ENCODE assay signal across 8 cellular contexts in the genomic region with DNA sequence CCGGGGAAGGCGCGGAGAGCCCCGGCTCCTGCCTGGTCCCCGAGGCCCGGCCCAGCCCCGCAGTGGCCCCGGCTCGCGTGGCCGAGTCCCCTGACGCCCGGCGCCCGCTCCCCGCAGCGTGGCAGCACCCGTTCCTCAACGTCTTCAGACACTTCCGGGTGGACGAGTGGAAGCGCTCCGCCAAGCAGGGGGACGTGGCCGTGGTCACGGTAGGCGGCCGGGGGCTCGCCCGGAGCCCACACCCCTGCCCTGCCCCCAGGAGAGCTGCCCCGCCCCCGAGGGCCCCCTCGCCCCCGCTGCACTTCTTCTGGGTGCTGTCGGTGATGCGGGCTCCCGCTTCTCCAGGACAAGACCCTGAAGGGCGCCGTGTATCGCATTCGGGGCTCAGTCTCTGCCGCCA. TPM values are rescaled to one million over a fixed set of nuclear protein-coding genes. Genes with fewer than 3 reads are reported as not detected.
DNase-seq lines count a peak whose midpoint lies in the region; ATAC-seq, FAIRE-seq and TF ChIP-seq lines count a peak whose summit lies in the region.

No MANE protein-coding gene starts in this region.

- no peak for TF ChIP-seq CTCF in cardiac muscle cell (IDR thresholded peaks at IDR 0.05; ENCODE audit: low read depth, low read length)
- TF ChIP-seq CTCF in astrocyte (IDR thresholded peaks at IDR 0.05; ENCODE audit: insufficient read depth, low read depth, low read length), result no peak
- no peak for TF ChIP-seq CTCF in lower lobe of right lung (IDR thresholded peaks at IDR 0.05)
- TF ChIP-seq CTCF in vagina (IDR thresholded peaks at IDR 0.05), result no peak

- H3K4me1 Mint-ChIP-seq in astrocyte (ENCODE audit: low read depth, unreplicated experiment), result no peaks in the 10 kb centered on the region

- peak overlapping the region; percentile 76 for H3K4me3 Mint-ChIP-seq in astrocyte (ENCODE audit: unreplicated experiment)

- H4K20me1 ChIP-seq in astrocyte (ENCODE audit: insufficient read depth, low read length), result no peaks in the 10 kb centered on the region

- H3K4me3 ChIP-seq in cardiac muscle cell (peak overlapping the region; percentile 66), astrocyte (ENCODE audit: insufficient read depth, low read depth, low read length) (peak overlapping the region; percentile 62), lower lobe of right lung (peak overlapping the region; percentile 79), vagina (peak overlapping the region; percentile 62 to 72)

- peak overlapping the region; percentile 84 for H3K9ac ChIP-seq in astrocyte (ENCODE audit: low read length)

- no peaks in the 10 kb centered on the region for H3K27me3 ChIP-seq in cardiac muscle cell
- no peaks in the 10 kb centered on the region for H3K27me3 ChIP-seq in astrocyte (ENCODE audit: insufficient read depth, low read length)
- no peaks in the 10 kb centered on the region for H3K27me3 ChIP-seq in lower lobe of right lung (ENCODE audit: low read depth)
- no peaks in the 10 kb centered on the region for H3K27me3 ChIP-seq in vagina

- intact Hi-C loops in Right ventricle myocardium superior (cut with DNase I) (no loop called here), lower lobe of right lung (cut with DNase I) (no loop called here), vagina (cut with DNase I) (loop anchor here (10.0 kb wide), 1 partner anchor 265 kb away; a partner anchor contains a TSS)

- no peak for FAIRE-seq in astrocyte (lab: Jason Lieb, UNC)

- H3K9me3 Mint-ChIP-seq in astrocyte (ENCODE audit: unreplicated experiment), result no peaks in the 10 kb centered on the region

- H3K79me2 ChIP-seq in astrocyte (ENCODE audit: insufficient read depth, low read length), result peaks cover 16% of the 10 kb centered on the region

- H3K27me3 Mint-ChIP-seq in astrocyte (ENCODE audit: low read depth, unreplicated experiment), result no peaks in the 10 kb centered on the region

- H3K9me3 ChIP-seq in cardiac muscle cell (ENCODE audit: low read depth) (no peaks in the 10 kb centered on the region), astrocyte (ENCODE audit: insufficient read depth, low read depth, low read length) (no peaks in the 10 kb centered on the region), lower lobe of right lung (no peaks in the 10 kb centered on the region), vagina (no peaks in the 10 kb centered on the region)

- peak overlapping the region; percentile 91 for H3K4me2 ChIP-seq in astrocyte (ENCODE audit: low read length)

- H3K4me1 ChIP-seq in cardiac muscle cell (ENCODE audit: low read depth), result peaks cover 12% of the 10 kb centered on the region
- peaks cover 15% of the 10 kb centered on the region for H3K4me1 ChIP-seq in astrocyte (ENCODE audit: insufficient read depth, low read length)
- peaks cover 39% of the 10 kb centered on the region for H3K4me1 ChIP-seq in lower lobe of right lung
- H3K4me1 ChIP-seq in vagina, result peaks cover 43% of the 10 kb centered on the region

- DNase-seq in cardiac muscle cell (ENCODE audit: low read depth in 1 of 2, low spot score in 1 of 2) (no peak), Right ventricle myocardium superior (no peak), HT-29 (ENCODE audit: low spot score) (peak; percentile 36), astrocyte (ENCODE audit: low read depth) (no peak), lower lobe of right lung (no peak), vagina (ENCODE audit: extremely low spot score in 2 of 2) (no peak), HuH-7.5 (ENCODE audit: low spot score) (no peak)
- no peak for DNase-seq in stimulated activated CD4-positive, alpha-beta T cell treated with anti-CD3 and anti-CD28 coated beads, Interleukin-1b, Interleukin-23, amount 100 ng/mL, for 48 hours

- no peak overlapping the region for H3K27ac ChIP-seq in cardiac muscle cell
- H3K27ac ChIP-seq in astrocyte (ENCODE audit: low read depth, low read length), result peak overlapping the region; percentile 81
- peak overlapping the region; percentile 92 for H3K27ac ChIP-seq in lower lobe of right lung
- peak overlapping the region; percentile 75 for H3K27ac ChIP-seq in vagina

- no peak overlapping the region for H3K27ac Mint-ChIP-seq in astrocyte (ENCODE audit: unreplicated experiment)

- H3K36me3 Mint-ChIP-seq in astrocyte (ENCODE audit: low read depth, unreplicated experiment), result peaks cover 3% of the 10 kb centered on the region

- peak overlapping the region; percentile 80 for H2AFZ ChIP-seq in astrocyte (ENCODE audit: low read depth, low read length)

- no peak for TF ChIP-seq POLR2A in vagina (IDR thresholded peaks at IDR 0.05)

- H3K36me3 ChIP-seq in cardiac muscle cell (no peaks in the 10 kb centered on the region), astrocyte (ENCODE audit: insufficient read depth, low read length) (no peaks in the 10 kb centered on the region), lower lobe of right lung (peaks cover 8% of the 10 kb centered on the region), vagina (no peaks in the 10 kb centered on the region)

- no peak for ATAC-seq in Right ventricle myocardium superior (ENCODE audit: poor library complexity)
- peak; percentile 0 to 23 for ATAC-seq in lower lobe of right lung

RNA-seq across cellular contexts. Expression of a gene that starts 0.5 kb away (rescaled TPM):
- 25.6 and 26.5 TPM in 2 replicates for total RNA-seq in cardiac muscle cell
- polyA plus RNA-seq in cardiac muscle cell, result 28.1 and 32.3 TPM in 2 replicates
- 10.8 TPM for total RNA-seq in Right ventricle myocardium superior
- 162 and 168 TPM in 2 replicates for total RNA-seq in HT-29 (2014; rRNA removed; shearing (Covaris generic))
- total RNA-seq in astrocyte, result 16.1 and 21.2 TPM in 2 replicates
- total RNA-seq in lower lobe of right lung, result 31.4 TPM
- 34.9 TPM for total RNA-seq in vagina

RNA-seq across cellular contexts. Expression of a gene that starts 8.0 kb away (rescaled TPM):
- total RNA-seq in cardiac muscle cell (123 and 144 TPM in 2 replicates), Right ventricle myocardium superior (205 TPM), astrocyte (20.9 and 23.7 TPM in 2 replicates), lower lobe of right lung (47.7 TPM), vagina (27.0 TPM)
- polyA plus RNA-seq in cardiac muscle cell, result 131 and 146 TPM in 2 replicates
- total RNA-seq in HT-29 (2014; rRNA removed; shearing (Covaris generic)), result 198 and 209 TPM in 2 replicates

RNA-seq across cellular contexts. Expression of a gene that starts 13.5 kb away (rescaled TPM):
- 196 and 201 TPM in 2 replicates for total RNA-seq in cardiac muscle cell
- polyA plus RNA-seq in cardiac muscle cell, result 153 and 181 TPM in 2 replicates
- total RNA-seq in Right ventricle myocardium superior, result 52.5 TPM
- total RNA-seq in HT-29 (2014; rRNA removed; shearing (Covaris generic)), result 278 and 290 TPM in 2 replicates
- 56.4 and 59.6 TPM in 2 replicates for total RNA-seq in astrocyte
- total RNA-seq in lower lobe of right lung, result 63.1 TPM
- 187 TPM for total RNA-seq in vagina

RNA-seq across cellular contexts. Expression of a gene that starts 18.3 kb away (rescaled TPM):
- 251 and 305 TPM in 2 replicates for total RNA-seq in cardiac muscle cell
- 294 and 315 TPM in 2 replicates for polyA plus RNA-seq in cardiac muscle cell
- total RNA-seq in Right ventricle myocardium superior, result 81.9 TPM
- total RNA-seq in HT-29 (2014; rRNA removed; shearing (Covaris generic)), result 209 and 211 TPM in 2 replicates
- total RNA-seq in astrocyte, result 87.3 and 93.2 TPM in 2 replicates
- total RNA-seq in lower lobe of right lung, result 81.6 TPM
- total RNA-seq in vagina, result 91.1 TPM

RNA-seq across cellular contexts. Expression of a gene that starts 18.9 kb away (rescaled TPM):
- total RNA-seq in cardiac muscle cell, result 85.8 and 125 TPM in 2 replicates
- polyA plus RNA-seq in cardiac muscle cell, result 79.6 and 105 TPM in 2 replicates
- total RNA-seq in Right ventricle myocardium superior, result 0.13 TPM
- total RNA-seq in HT-29 (2014; rRNA removed; shearing (Covaris generic)), result 0.74 and 1.1 TPM in 2 replicates
- 0.43 and 0.89 TPM in 2 replicates for total RNA-seq in astrocyte
- total RNA-seq in lower lobe of right lung, result 1.2 TPM
- 3.2 TPM for total RNA-seq in vagina
